In the genomic region with DNA sequence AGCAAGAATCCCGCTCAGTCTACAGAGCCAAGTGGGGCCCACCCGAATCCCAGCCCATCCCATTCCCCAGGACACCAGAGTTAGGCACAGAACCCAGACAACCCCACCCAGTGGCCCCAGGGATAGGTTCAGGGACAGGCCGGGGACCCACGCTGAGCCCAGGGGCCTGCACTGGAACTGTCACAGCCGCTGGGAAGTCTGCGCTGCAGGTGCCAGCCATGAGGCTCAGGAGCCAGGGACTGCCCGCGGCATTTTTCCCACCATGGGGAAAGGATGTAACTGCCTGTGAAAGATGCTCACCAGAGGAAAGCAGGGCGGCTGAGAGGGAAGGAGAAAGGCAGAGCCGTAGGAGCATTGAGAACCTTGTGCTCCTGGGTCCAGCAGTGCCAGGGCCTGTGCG, we compare ENCODE assay signal across 16 cellular contexts.
A peak's percentile ranks its signal among the peaks of the same experiment; 100 is the strongest.
DNase-seq lines count a peak whose midpoint lies in the region; TF ChIP-seq lines count a peak whose summit lies in the region.
"Had no signal": no experiment of that assay in that cellular context is flagged by ENCODE, and none has a peak within 500 bp of the region (broad histone marks: within the 10 kb centered on the region; RNA-seq: fewer than 3 reads in every experiment).

No MANE protein-coding gene starts in this region.

- peaks cover 43% of the 10 kb centered on the region for H3K36me3 Mint-ChIP-seq in nephron progenitor cell (ENCODE audit: low read depth)
- no peaks in the 10 kb centered on the region for H3K36me3 Mint-ChIP-seq in T-helper 2 cell treated with Interferon-gamma antibody and Interleukin-4, amounts not matched to agents 5 μg/mL and 100 μg/mL, for 36 hours (ENCODE audit: low read depth)

- no peaks in the 10 kb centered on the region for H3K9me3 Mint-ChIP-seq in nephron progenitor cell
- no peaks in the 10 kb centered on the region for H3K9me3 Mint-ChIP-seq in T-helper 2 cell treated with Interferon-gamma antibody and Interleukin-4, amounts not matched to agents 5 μg/mL and 100 μg/mL, for 36 hours
- H3K9me3 Mint-ChIP-seq: CD4-positive, alpha-beta T cell; GM23338; HFFc6 had no signal

- H3K27ac Mint-ChIP-seq in nephron progenitor cell = peak overlapping the region; percentile 16
- H3K27ac Mint-ChIP-seq in T-helper 2 cell treated with Interferon-gamma antibody and Interleukin-4, amounts not matched to agents 5 μg/mL and 100 μg/mL, for 36 hours = no peak overlapping the region
- H3K27ac Mint-ChIP-seq: B cell; CD4-positive, alpha-beta T cell; CD8-positive, alpha-beta memory T cell; GM23338; HFFc6 had no signal

- no peaks in the 10 kb centered on the region for H3K27me3 Mint-ChIP-seq in nephron progenitor cell (ENCODE audit: low read depth, poor library complexity)
- no peaks in the 10 kb centered on the region for H3K27me3 Mint-ChIP-seq in T-helper 2 cell treated with Interferon-gamma antibody and Interleukin-4, amounts not matched to agents 5 μg/mL and 100 μg/mL, for 36 hours (ENCODE audit: low read depth)
- H3K27me3 Mint-ChIP-seq: B cell; CD4-positive, alpha-beta T cell had no signal

- no peak overlapping the region for H3K4me3 Mint-ChIP-seq in nephron progenitor cell
- H3K4me3 Mint-ChIP-seq in T-helper 2 cell treated with Interferon-gamma antibody and Interleukin-4, amounts not matched to agents 5 μg/mL and 100 μg/mL, for 36 hours = no peak overlapping the region
- H3K4me3 Mint-ChIP-seq: B cell; CD4-positive, alpha-beta T cell; CD8-positive, alpha-beta memory T cell; GM23338; HFFc6 had no signal

- no peak for TF ChIP-seq CTCF in nephron progenitor cell (IDR thresholded peaks at IDR 0.05)

- DNase-seq in activated effector memory CD4-positive, alpha-beta T cell treated with anti-CD3 and anti-CD28 coated beads, Interleukin-2, amount 50 U/mL, for 16 hours = peak; percentile 50
- DNase-seq in activated effector memory CD4-positive, alpha-beta T cell treated with Interleukin-2 at 50 U/mL for 16 hours = no peak
- peak; percentile 37 for DNase-seq in ecto neural progenitor cell (ENCODE audit: low spot score)
- no peak for DNase-seq in nephron progenitor cell
- no peak for DNase-seq in iPS-NIHi7 (ENCODE audit: extremely low spot score)
- no peak for DNase-seq in activated CD8-positive, alpha-beta memory T cell treated with anti-CD3 and anti-CD28 coated beads for 24 hours
- no peak for DNase-seq in T-helper 2 cell treated with Interferon-gamma antibody and Interleukin-4, amounts not matched to agents 5 μg/mL and 100 μg/mL, for 36 hours (ENCODE audit: low spot score)
- DNase-seq: CD4-positive, alpha-beta T cell; CD8-positive, alpha-beta memory T cell; DMS 273 treated with DMSO at 0.1 percent for 48 hours; DMS79; EL; GDM1; HFFc6 had no signal

- peaks cover 11% of the 10 kb centered on the region for H3K4me1 Mint-ChIP-seq in nephron progenitor cell
- no peaks in the 10 kb centered on the region for H3K4me1 Mint-ChIP-seq in T-helper 2 cell treated with Interferon-gamma antibody and Interleukin-4, amounts not matched to agents 5 μg/mL and 100 μg/mL, for 36 hours (ENCODE audit: low read depth)
- H3K4me1 Mint-ChIP-seq: B cell; CD8-positive, alpha-beta memory T cell; GM23338 had no signal

Comparison
In these comparisons a context has a peak if more than half of its experiments do, and no peak if none do; other contexts are left out.
1. DNase-seq: peak in activated effector memory CD4-positive, alpha-beta T cell treated with anti-CD3 and anti-CD28 coated beads, Interleukin-2, amount 50 U/mL, for 16 hours (single experiment) and ecto neural progenitor cell (single experiment); none in activated effector memory CD4-positive, alpha-beta T cell treated with Interleukin-2 at 50 U/mL for 16 hours (single experiment), nephron progenitor cell (single experiment), iPS-NIHi7 (single experiment), activated CD8-positive, alpha-beta memory T cell treated with anti-CD3 and anti-CD28 coated beads for 24 hours (single experiment) and T-helper 2 cell treated with Interferon-gamma antibody and Interleukin-4, amounts not matched to agents 5 μg/mL and 100 μg/mL, for 36 hours (single experiment).